Comparison of ENCODE assay signal across 21 cellular contexts in genomic region chr6:36999467-37000125, GRCh38. TPM values are rescaled to one million over a fixed set of nuclear protein-coding genes. Genes with fewer than 3 reads are reported as not detected.
DNase-seq lines count a peak whose midpoint lies in the region; ATAC-seq and TF ChIP-seq lines count a peak whose summit lies in the region.
"Had no signal": no experiment of that assay in that cellular context is flagged by ENCODE, and none has a peak within 500 bp of the region (broad histone marks: within the 10 kb centered on the region; RNA-seq: fewer than 3 reads in every experiment).

No MANE protein-coding gene starts in this region.

- no peak overlapping the region for H4K8ac ChIP-seq in neuronal stem cell (ENCODE audit: low read depth, low read length)

- H2BK5ac ChIP-seq in neuronal stem cell (ENCODE audit: low read length) = no peak overlapping the region

- H4K91ac ChIP-seq in neuronal stem cell (ENCODE audit: low read depth, low read length, poor library complexity) = no peak overlapping the region

- H3K23ac ChIP-seq in neuronal stem cell (ENCODE audit: low read depth, low read length, poor library complexity) = no peak overlapping the region

- no peak overlapping the region for H3K4me2 ChIP-seq in neuronal stem cell (ENCODE audit: insufficient read depth, low read length, poor library complexity, severe bottlenecking)
- H3K4me2 ChIP-seq: SK-N-SH had no signal

- H3K27ac ChIP-seq in neuronal stem cell (replicated peaks; ENCODE audit: low read length) = no peak overlapping the region
- no peak overlapping the region for H3K27ac ChIP-seq in WERI-Rb-1

- H3K9me3 Mint-ChIP-seq in stimulated activated naive CD8-positive, alpha-beta T cell treated with anti-CD3 and anti-CD28 coated beads, Interleukin-15, Interleukin-2, amounts not matched to agents 100 ng/mL and 50 ng/mL, for 24 hours = no peaks in the 10 kb centered on the region
- no peaks in the 10 kb centered on the region for H3K9me3 Mint-ChIP-seq in stimulated activated naive CD8-positive, alpha-beta T cell treated with anti-CD3 and anti-CD28 coated beads, Interleukin-15, amount 100 ng/mL, for 72 hours
- H3K9me3 Mint-ChIP-seq: activated CD4-positive, alpha-beta T cell treated with anti-CD3 and anti-CD28 coated beads, Interleukin-2, amount 10 ng/mL, durations not matched to agents 7 days and 5 days; activated naive CD4-positive, alpha-beta T cell treated with anti-CD3 and anti-CD28 coated beads, Interleukin-2, amount 50 U/mL, for 72 hours; endodermal cell; IgD-negative memory B cell had no signal

- H3K4me1 ChIP-seq in neuronal stem cell (ENCODE audit: control insufficient read depth in 2 of 2, insufficient read depth in 1 of 2, low read depth in 1 of 2, low read length in 2 of 2) = peaks cover 23 to 25% of the 10 kb centered on the region in 2 donors
- H3K4me1 ChIP-seq: HAP-1 had no signal

- no peak overlapping the region for H2AK5ac ChIP-seq in neuronal stem cell (ENCODE audit: low read depth, low read length)

- no peak overlapping the region for H2BK12ac ChIP-seq in neuronal stem cell (ENCODE audit: low read length)

- H3K4me3 ChIP-seq in neuronal stem cell (ENCODE audit: low read length in 2 of 2) (no peak overlapping the region), WERI-Rb-1 (ENCODE audit: low read depth, low read length) (no peak overlapping the region)
- H3K4me3 ChIP-seq: HAP-1, suprapubic skin had no signal

- no peaks in the 10 kb centered on the region for H3K27me3 Mint-ChIP-seq in stimulated activated naive CD8-positive, alpha-beta T cell treated with anti-CD3 and anti-CD28 coated beads, Interleukin-15, Interleukin-2, amounts not matched to agents 100 ng/mL and 50 ng/mL, for 24 hours
- peaks cover 15% of the 10 kb centered on the region for H3K27me3 Mint-ChIP-seq in stimulated activated naive CD8-positive, alpha-beta T cell treated with anti-CD3 and anti-CD28 coated beads, Interleukin-15, amount 100 ng/mL, for 72 hours

- no peak for TF ChIP-seq CTCF in WERI-Rb-1 (IDR thresholded peaks at IDR 0.05; ENCODE audit: low read depth, low read length)

- H3K18ac ChIP-seq in neuronal stem cell (ENCODE audit: low read length) = peak overlapping the region; percentile 64

- H3K36me3 Mint-ChIP-seq in stimulated activated naive CD8-positive, alpha-beta T cell treated with anti-CD3 and anti-CD28 coated beads, Interleukin-15, Interleukin-2, amounts not matched to agents 100 ng/mL and 50 ng/mL, for 24 hours (ENCODE audit: low read depth) = no peaks in the 10 kb centered on the region
- H3K36me3 Mint-ChIP-seq: activated CD8-positive, alpha-beta memory T cell treated with anti-CD3 and anti-CD28 coated beads, Interleukin-2, amount 10 ng/mL, durations not matched to agents 7 days and 5 days; activated naive CD4-positive, alpha-beta T cell treated with anti-CD3 and anti-CD28 coated beads, Interleukin-2, amount 50 U/mL, for 72 hours; CD14-positive monocyte; IgD-negative memory B cell had no signal

- no peak for DNase-seq in stimulated activated naive CD8-positive, alpha-beta T cell treated with anti-CD3 and anti-CD28 coated beads, Interleukin-15, amount 100 ng/mL, for 72 hours
- DNase-seq in NCI-H345 treated with DMSO at 0.1 percent for 48 hours (lab: John Stamatoyannopoulos, UW; ENCODE audit: unreplicated experiment) (peak; percentile 94), neuronal stem cell (ENCODE audit: low spot score) (no peak), WERI-Rb-1 (no peak), COR-L47 (lab: John Stamatoyannopoulos, UW) (no peak), cerebellar cortex (ENCODE audit: low spot score) (no peak)
- no peak for DNase-seq in activated T-cell treated with anti-CD3 and anti-CD28 coated beads, Interleukin-2, amount 50 U/mL, for 48 hours
- DNase-seq: activated CD4-positive, alpha-beta T cell treated with anti-CD3 and anti-CD28 coated beads, Interleukin-2, amount 10 ng/mL, durations not matched to agents 7 days and 5 days; activated CD8-positive, alpha-beta memory T cell treated with anti-CD3 and anti-CD28 coated beads, Interleukin-2, amount 10 ng/mL, durations not matched to agents 7 days and 5 days; DMS 273 treated with DMSO at 0.1 percent for 48 hours; endodermal cell; NCI-H524 treated with DMSO at 0.1 percent for 48 hours had no signal

- no peaks in the 10 kb centered on the region for H3K79me1 ChIP-seq in neuronal stem cell (ENCODE audit: low read depth, low read length)

- no peak overlapping the region for H3K4ac ChIP-seq in neuronal stem cell (ENCODE audit: low read length)

- H2BK120ac ChIP-seq in neuronal stem cell (ENCODE audit: low read depth, low read length) = no peak overlapping the region

- no peak for ATAC-seq in stimulated activated naive CD8-positive, alpha-beta T cell treated with anti-CD3 and anti-CD28 coated beads, Interleukin-15, amount 100 ng/mL, for 72 hours
- ATAC-seq: activated CD8-positive, alpha-beta memory T cell treated with anti-CD3 and anti-CD28 coated beads, Interleukin-2, amount 10 ng/mL, durations not matched to agents 7 days and 5 days; activated naive CD4-positive, alpha-beta T cell treated with anti-CD3 and anti-CD28 coated beads, Interleukin-2, amount 50 U/mL, for 72 hours had no signal

- WGBS in neuronal stem cell (ENCODE audit: extremely low coverage in 2 of 2, insufficient read length in 2 of 2, insufficient replicate concordance in 1 of 2), 2 donors = no CpG with 5 or more reads among the region's 8 CpGs

- H2AFZ ChIP-seq in neuronal stem cell (ENCODE audit: low read length) = peak overlapping the region; percentile 91

- H3K4me1 Mint-ChIP-seq in stimulated activated naive CD8-positive, alpha-beta T cell treated with anti-CD3 and anti-CD28 coated beads, Interleukin-15, Interleukin-2, amounts not matched to agents 100 ng/mL and 50 ng/mL, for 24 hours (ENCODE audit: low read depth) = no peaks in the 10 kb centered on the region
- no peaks in the 10 kb centered on the region for H3K4me1 Mint-ChIP-seq in stimulated activated naive CD8-positive, alpha-beta T cell treated with anti-CD3 and anti-CD28 coated beads, Interleukin-15, amount 100 ng/mL, for 72 hours
- H3K4me1 Mint-ChIP-seq: activated CD4-positive, alpha-beta T cell treated with anti-CD3 and anti-CD28 coated beads, Interleukin-2, amount 10 ng/mL, durations not matched to agents 7 days and 5 days; activated CD8-positive, alpha-beta memory T cell treated with anti-CD3 and anti-CD28 coated beads, Interleukin-2, amount 10 ng/mL, durations not matched to agents 7 days and 5 days had no signal

- H3K27ac Mint-ChIP-seq in stimulated activated naive CD8-positive, alpha-beta T cell treated with anti-CD3 and anti-CD28 coated beads, Interleukin-15, Interleukin-2, amounts not matched to agents 100 ng/mL and 50 ng/mL, for 24 hours = peak overlapping the region; percentile 18
- no peak overlapping the region for H3K27ac Mint-ChIP-seq in stimulated activated naive CD8-positive, alpha-beta T cell treated with anti-CD3 and anti-CD28 coated beads, Interleukin-15, amount 100 ng/mL, for 72 hours
- H3K27ac Mint-ChIP-seq: activated CD4-positive, alpha-beta T cell treated with anti-CD3 and anti-CD28 coated beads, Interleukin-2, amount 10 ng/mL, durations not matched to agents 7 days and 5 days; activated CD8-positive, alpha-beta memory T cell treated with anti-CD3 and anti-CD28 coated beads, Interleukin-2, amount 10 ng/mL, durations not matched to agents 7 days and 5 days; activated naive CD4-positive, alpha-beta T cell treated with anti-CD3 and anti-CD28 coated beads, Interleukin-2, amount 50 U/mL, for 72 hours; endodermal cell had no signal

- H3K9me3 ChIP-seq in neuronal stem cell (replicated peaks in 1 of 2; ENCODE audit: control insufficient read depth in 2 of 2, insufficient read depth in 1 of 2, low read depth in 1 of 2, low read length in 2 of 2) (no peaks in the 10 kb centered on the region), WERI-Rb-1 (ENCODE audit: severe bottlenecking) (no peaks in the 10 kb centered on the region)
- H3K9me3 ChIP-seq: HAP-1, SK-N-SH, suprapubic skin had no signal

- H2BK15ac ChIP-seq in neuronal stem cell (ENCODE audit: low read length) = no peak overlapping the region

- H3K36me3 ChIP-seq in neuronal stem cell (replicated peaks in 1 of 2; ENCODE audit: control insufficient read depth in 2 of 2, insufficient read depth in 2 of 2, low read length in 2 of 2) = no peaks in the 10 kb centered on the region
- H3K36me3 ChIP-seq in WERI-Rb-1 = no peaks in the 10 kb centered on the region
- H3K36me3 ChIP-seq: HAP-1, suprapubic skin had no signal

- no peak overlapping the region for H3K14ac ChIP-seq in neuronal stem cell (ENCODE audit: low read length)

- no peak overlapping the region for H3K9ac ChIP-seq in neuronal stem cell (ENCODE audit: low read depth, low read length, poor library complexity)
- H3K9ac ChIP-seq: SK-N-SH had no signal

- no peak overlapping the region for H3K4me3 Mint-ChIP-seq in stimulated activated naive CD8-positive, alpha-beta T cell treated with anti-CD3 and anti-CD28 coated beads, Interleukin-15, Interleukin-2, amounts not matched to agents 100 ng/mL and 50 ng/mL, for 24 hours
- no peak overlapping the region for H3K4me3 Mint-ChIP-seq in stimulated activated naive CD8-positive, alpha-beta T cell treated with anti-CD3 and anti-CD28 coated beads, Interleukin-15, amount 100 ng/mL, for 72 hours
- H3K4me3 Mint-ChIP-seq: activated CD4-positive, alpha-beta T cell treated with anti-CD3 and anti-CD28 coated beads, Interleukin-2, amount 10 ng/mL, durations not matched to agents 7 days and 5 days; activated CD8-positive, alpha-beta memory T cell treated with anti-CD3 and anti-CD28 coated beads, Interleukin-2, amount 10 ng/mL, durations not matched to agents 7 days and 5 days; endodermal cell; IgD-negative memory B cell had no signal

- H3K27me3 ChIP-seq in neuronal stem cell (ENCODE audit: control insufficient read depth in 3 of 3, insufficient read depth in 3 of 3, low read depth in 1 of 3, low read length in 3 of 3) (peaks cover 0 to 9% (median 0%) of the 10 kb centered on the region in 3 experiments), WERI-Rb-1 (ENCODE audit: insufficient read depth, low read depth, severe bottlenecking) (no peaks in the 10 kb centered on the region)
- H3K27me3 ChIP-seq: suprapubic skin had no signal

RNA-seq across cellular contexts. Expression of gene FGD2, which starts 5.9 kb away (rescaled TPM):
- polyA plus RNA-seq in neuronal stem cell (2013, experiment 1 of 2) = 0.04 TPM
- polyA plus RNA-seq in neuronal stem cell (2013, experiment 2 of 2) = 0.03 TPM
- polyA plus RNA-seq: AG04450, SK-N-SH had no signal

RNA-seq across cellular contexts. Expression of gene MTCH1, which starts 13.6 kb away (rescaled TPM):
- polyA plus RNA-seq in neuronal stem cell (2013, experiment 1 of 2) = 125 TPM
- polyA plus RNA-seq in neuronal stem cell (2013, experiment 2 of 2) = 118 TPM

RNA-seq across cellular contexts. Expression of gene PI16, which starts 45.1 kb away (rescaled TPM):
- 0.10 TPM for polyA plus RNA-seq in neuronal stem cell (2013, experiment 1 of 2)
- 0.12 TPM for polyA plus RNA-seq in neuronal stem cell (2013, experiment 2 of 2)
- polyA plus RNA-seq: keratinocyte had no signal
